8 cellular contexts compared by ENCODE assay signal in genomic region chrX:23756165-23756564, GRCh38. TPM values are rescaled to one million over a fixed set of nuclear protein-coding genes. Genes with fewer than 3 reads are reported as not detected.
DNase-seq lines count a peak whose midpoint lies in the region; ATAC-seq and TF ChIP-seq lines count a peak whose summit lies in the region.

No MANE protein-coding gene starts in this region.

- CTCF ChIA-PET in PC-3 (lab: Charles Lee), result interaction anchor here (0.6 kb wide), 1 partner anchor 64 kb away, joined by 5 read pairs; no protein-coding TSS in a partner anchor

- no peak overlapping the region for H3K4me3 Mint-ChIP-seq in activated T-cell treated with anti-CD3 and anti-CD28 coated beads, Interleukin-2, amount 50 U/mL, for 4 hours

- no peak overlapping the region for H2AFZ ChIP-seq in PC-3 (ENCODE audit: low read length)

- no peaks in the 10 kb centered on the region for H3K9me2 ChIP-seq in PC-3 (replicated peaks; ENCODE audit: low read length)

- POLR2A ChIA-PET in PC-3 (lab: Charles Lee; ENCODE audit: unreplicated experiment), result no interaction called here

- H4K20me1 ChIP-seq in PC-3 (ENCODE audit: low read length), result no peaks in the 10 kb centered on the region

- no peaks in the 10 kb centered on the region for H3K9me3 Mint-ChIP-seq in activated T-cell treated with anti-CD3 and anti-CD28 coated beads, Interleukin-2, amount 50 U/mL, for 4 hours

- no peaks in the 10 kb centered on the region for H3K4me1 Mint-ChIP-seq in activated T-cell treated with anti-CD3 and anti-CD28 coated beads, Interleukin-2, amount 50 U/mL, for 4 hours (ENCODE audit: low read depth)

- TF ChIP-seq POLR2A in GM18505 (IDR thresholded peaks at IDR 0.05; ENCODE audit: borderline replicate concordance, extremely low read depth, insufficient read depth, insufficient read length), result no peak

- H3K9me3 ChIP-seq in PC-3 (ENCODE audit: low read length), result no peaks in the 10 kb centered on the region

- H3K27me3 Mint-ChIP-seq in activated T-cell treated with anti-CD3 and anti-CD28 coated beads, Interleukin-2, amount 50 U/mL, for 4 hours (ENCODE audit: low read depth), result no peaks in the 10 kb centered on the region

- DNase-seq in AG08395 (ENCODE audit: low spot score), result peak; percentile 38
- peak; percentile 55 for DNase-seq in PC-3
- peak; percentile 62 for DNase-seq in activated T-cell treated with anti-CD3 and anti-CD28 coated beads, Interleukin-2, amount 50 U/mL, for 4 hours
- DNase-seq in glomerular visceral epithelial cell (ENCODE audit: extremely low spot score), result peak; percentile 33
- no peak for DNase-seq in retinal pigment epithelial cell (ENCODE audit: low read depth)
- no peak for DNase-seq in HuH-7.5 (ENCODE audit: low spot score)

- no peaks in the 10 kb centered on the region for H3K36me3 Mint-ChIP-seq in activated T-cell treated with anti-CD3 and anti-CD28 coated beads, Interleukin-2, amount 50 U/mL, for 4 hours (ENCODE audit: insufficient read depth)

- H3K79me2 ChIP-seq in PC-3 (ENCODE audit: low read length), result no peaks in the 10 kb centered on the region

- BruUV-seq in PC-3 (replicated peaks; lab: Mats Ljungman, UMichigan), result no TSS peak

- intact Hi-C loops in PC-3 (cut with micrococcal nuclease), result loop anchor here (1.0 kb wide), 2 partner anchors 23 to 146 kb away; no protein-coding TSS in a partner anchor

- no peaks in the 10 kb centered on the region for H3K36me3 ChIP-seq in PC-3 (ENCODE audit: low read depth, low read length)

- H3K4me2 ChIP-seq in PC-3 (ENCODE audit: low read length), result no peak overlapping the region

- no peaks in the 10 kb centered on the region for H3F3A ChIP-seq in PC-3 (ENCODE audit: low read length, unreplicated experiment)

- TF ChIP-seq CTCF in PC-3 (conservative IDR thresholded peaks at IDR 0.05; ENCODE audit: low read depth, low read length), result peak; percentile 75
- TF ChIP-seq CTCF in retinal pigment epithelial cell (conservative IDR thresholded peaks at IDR 0.05; ENCODE audit: low read depth, low read length), result peak; percentile 53

- H3K9ac ChIP-seq in PC-3 (ENCODE audit: low read length), result no peak overlapping the region

- H3K4me1 ChIP-seq in PC-3 (ENCODE audit: insufficient read depth, low read length), result peaks cover 24% of the 10 kb centered on the region

- H3K27me3 ChIP-seq in PC-3 (ENCODE audit: low read length), result no peaks in the 10 kb centered on the region

- no peak overlapping the region for H3K27ac ChIP-seq in PC-3 (ENCODE audit: low read length)

- peak; percentile 70 for ATAC-seq in GM18505 (IDR thresholded peaks at IDR 0.05; ENCODE audit: unreplicated experiment)
- ATAC-seq in HG03432 (IDR thresholded peaks at IDR 0.05; ENCODE audit: unreplicated experiment), result peak; percentile 82
- ATAC-seq in PC-3, result no peak
- ATAC-seq in activated T-cell treated with anti-CD3 and anti-CD28 coated beads, Interleukin-2, amount 50 U/mL, for 4 hours, result peak in 1 of 2 donors; percentile 66

- no peak overlapping the region for H3K4me3 ChIP-seq in PC-3 (ENCODE audit: low read length)
- no peak overlapping the region for H3K4me3 ChIP-seq in retinal pigment epithelial cell (ENCODE audit: low read length)

RNA-seq across cellular contexts. Expression of gene ACOT9, which starts 13.1 kb away (rescaled TPM):
- total RNA-seq in PC-3 (2014; rRNA removed), result 66.2 and 75.6 TPM in 2 replicates
- total RNA-seq in activated T-cell treated with anti-CD3 and anti-CD28 coated beads, Interleukin-2, amount 50 U/mL, for 4 hours, result 10 to 100 TPM; 20.8 to 28.0 (median 24.6) TPM

RNA-seq across cellular contexts. Expression of gene SAT1, which starts 26.8 kb away (rescaled TPM):
- total RNA-seq in PC-3 (2014; rRNA removed), result 414 and 448 TPM in 2 replicates
- total RNA-seq in activated T-cell treated with anti-CD3 and anti-CD28 coated beads, Interleukin-2, amount 50 U/mL, for 4 hours, result 10 to 100 TPM; 39.5 to 51.3 (median 45.9) TPM

Comparison
In these comparisons a context has a peak if more than half of its experiments do, and no peak if none do; other contexts are left out.
1. DNase-seq: peak in AG08395 (single experiment), PC-3 (single experiment), activated T-cell treated with anti-CD3 and anti-CD28 coated beads, Interleukin-2, amount 50 U/mL, for 4 hours (single experiment) and glomerular visceral epithelial cell (single experiment); none in retinal pigment epithelial cell (single experiment) and HuH-7.5 (single experiment).